ENCODE assay signal across 16 cellular contexts in the genomic region with DNA sequence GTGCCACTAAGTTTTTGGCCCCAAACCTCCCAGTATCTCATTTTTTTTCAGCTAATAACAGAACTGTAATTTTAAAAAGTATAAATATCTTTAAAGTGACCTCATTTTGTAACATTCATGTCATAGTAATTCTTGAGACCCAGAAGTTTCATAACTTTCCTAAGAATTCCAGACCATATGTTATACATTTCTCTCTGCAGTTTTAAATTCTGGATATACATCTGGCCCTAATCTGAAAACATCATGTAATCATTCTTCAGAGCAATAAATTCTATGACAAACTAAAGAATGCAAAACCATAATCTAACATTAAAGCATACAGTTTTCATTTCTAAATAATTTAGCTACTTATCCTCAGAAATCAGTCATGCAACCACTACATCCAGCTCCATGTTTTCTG.
"Had no signal": no experiment of that assay in that cellular context is flagged by ENCODE, and none has a peak within 500 bp of the region (broad histone marks: within the 10 kb centered on the region; RNA-seq: fewer than 3 reads in every experiment).

No MANE protein-coding gene starts in this region.

- ATAC-seq: activated naive CD4-positive, alpha-beta T cell treated with anti-CD3 and anti-CD28 coated beads, Interleukin-2, amount 50 U/mL, for 72 hours; activated T-cell treated with anti-CD3 and anti-CD28 coated beads, Interleukin-2, amount 50 U/mL, for 72 hours; esophagus mucosa had no signal

- DNase-seq: activated CD4-positive, alpha-beta T cell treated with anti-CD3 and anti-CD28 coated beads for 1 hour; activated effector memory CD4-positive, alpha-beta T cell treated with anti-CD3 and anti-CD28 coated beads, Interleukin-2, amount 50 U/mL, for 16 hours; activated T-cell treated with anti-CD3 and anti-CD28 coated beads, Interleukin-2, amount 50 U/mL, for 72 hours; cerebellar nuclear complex; effector CD8-positive, alpha-beta T cell; hypothalamus; midbrain; nephron progenitor cell; nucleus accumbens; retina; spleen; stimulated activated naive CD4-positive, alpha-beta T cell; tibial artery; WERI-Rb-1 had no signal

- H3K27ac ChIP-seq: spleen, tibial artery, WERI-Rb-1 had no signal
